10 cellular contexts compared by ENCODE assay signal in the genomic region with DNA sequence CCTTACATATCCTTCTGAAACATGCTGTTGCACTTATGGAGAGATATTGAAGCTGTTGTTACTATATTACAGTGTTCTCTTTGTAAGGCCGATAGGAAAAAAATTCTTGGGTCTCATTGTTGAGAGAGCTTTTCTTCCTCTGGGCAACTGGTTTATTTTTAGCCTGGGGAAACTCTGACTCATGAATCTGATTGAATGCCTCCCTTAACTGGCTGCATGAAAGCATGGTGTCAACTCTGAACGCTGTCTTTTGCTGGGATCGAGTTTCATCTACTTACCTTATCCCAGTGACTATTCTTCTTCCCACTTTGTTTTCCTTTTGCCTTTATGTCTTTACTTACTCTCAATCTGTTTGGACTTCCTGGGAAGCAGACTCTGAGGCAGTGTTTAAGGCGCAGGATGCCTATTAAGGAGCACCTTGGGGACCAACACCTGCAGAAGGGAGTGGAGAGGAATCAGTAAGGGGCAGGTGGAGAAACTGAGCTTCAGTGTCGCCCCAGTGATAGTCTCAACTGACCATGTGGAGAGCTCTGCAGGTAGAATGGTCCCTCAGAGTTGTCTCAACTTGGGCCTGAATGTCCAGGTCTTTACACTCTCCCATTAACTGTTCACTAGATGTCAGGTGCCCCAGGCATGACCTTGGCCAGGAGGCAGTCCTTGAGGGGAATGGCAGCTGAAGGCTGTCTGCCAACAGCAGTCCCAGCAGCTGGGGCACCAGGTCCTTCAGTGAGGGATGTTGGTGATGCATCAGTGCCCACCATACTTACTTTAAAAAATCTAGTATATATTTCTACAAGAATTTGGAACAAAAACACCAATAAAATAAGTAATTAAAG.
DNase-seq lines count a peak whose midpoint lies in the region; FAIRE-seq and TF ChIP-seq lines count a peak whose summit lies in the region.
"Had no signal": no experiment of that assay in that cellular context is flagged by ENCODE, and none has a peak within 500 bp of the region (broad histone marks: within the 10 kb centered on the region; RNA-seq: fewer than 3 reads in every experiment).

No MANE protein-coding gene starts in this region.

- FAIRE-seq in GM12892 (lab: Jason Lieb, UNC), result no peak

- H3K27me3 Mint-ChIP-seq in Calu3 (ENCODE audit: unreplicated experiment), result no peaks in the 10 kb centered on the region
- H3K27me3 Mint-ChIP-seq: activated naive CD8-positive, alpha-beta T cell treated with anti-CD3 and anti-CD28 coated beads, Interleukin-2, amount 10 ng/mL, durations not matched to agents 7 days and 5 days had no signal

- H3K4me3 ChIP-seq in endocrine pancreas (ENCODE audit: control insufficient read depth, insufficient read depth, low read length), result peak overlapping the region; percentile 4
- peak overlapping the region in 1 of 2 donors; percentile 21 for H3K4me3 ChIP-seq in muscle layer of colon (ENCODE audit: low read depth in 1 of 2, low read length in 2 of 2)
- no peak overlapping the region for H3K4me3 ChIP-seq in Peyer's patch
- H3K4me3 ChIP-seq: upper lobe of left lung had no signal

- intact Hi-C loops in Calu3 (cut with micrococcal nuclease; ENCODE audit: unreplicated experiment), result loop anchor here (5.0 to 10.0 kb wide), 2 partner anchors 92 to 106 kb away; no protein-coding TSS in a partner anchor

- H3K9me3 ChIP-seq in endocrine pancreas (ENCODE audit: control insufficient read depth, low read length) (no peaks in the 10 kb centered on the region), muscle layer of colon (ENCODE audit: low read length) (no peaks in the 10 kb centered on the region), Peyer's patch (no peaks in the 10 kb centered on the region)
- H3K9me3 ChIP-seq: upper lobe of left lung had no signal

- H3K4me3 Mint-ChIP-seq in Calu3 (ENCODE audit: low read depth, unreplicated experiment), result no peak overlapping the region
- H3K4me3 Mint-ChIP-seq: activated naive CD8-positive, alpha-beta T cell treated with anti-CD3 and anti-CD28 coated beads, Interleukin-2, amount 10 ng/mL, durations not matched to agents 7 days and 5 days had no signal

- H3K36me3 ChIP-seq in endocrine pancreas (ENCODE audit: control insufficient read depth, insufficient read depth, low read length), result no peaks in the 10 kb centered on the region
- no peaks in the 10 kb centered on the region for H3K36me3 ChIP-seq in muscle layer of colon (ENCODE audit: insufficient read depth, low read length)
- no peaks in the 10 kb centered on the region for H3K36me3 ChIP-seq in Peyer's patch
- H3K36me3 ChIP-seq: upper lobe of left lung had no signal

- TF ChIP-seq POLR2A in GM12892 (IDR thresholded peaks at IDR 0.05; ENCODE audit: low read depth, low read length) (no peak), Peyer's patch (IDR thresholded peaks at IDR 0.05) (no peak)

- CTCF ChIA-PET in Calu3 (lab: Charles Lee), result interaction anchor here (0.6 to 1.4 kb wide), 5 partner anchors 9 to 343 kb away, joined by 3 to 4 read pairs (median 3); no protein-coding TSS in a partner anchor

- H3K27me3 ChIP-seq in endocrine pancreas (ENCODE audit: control insufficient read depth, insufficient read depth, low read length) (no peaks in the 10 kb centered on the region), muscle layer of colon (ENCODE audit: control insufficient read depth in 1 of 2, insufficient read depth in 2 of 2, low read length in 2 of 2) (no peaks in the 10 kb centered on the region), Peyer's patch (no peaks in the 10 kb centered on the region)
- H3K27me3 ChIP-seq: upper lobe of left lung had no signal

- H3K9me3 Mint-ChIP-seq in Calu3 (ENCODE audit: low read depth, unreplicated experiment), result peaks cover 7% of the 10 kb centered on the region
- H3K9me3 Mint-ChIP-seq: activated naive CD8-positive, alpha-beta T cell treated with anti-CD3 and anti-CD28 coated beads, Interleukin-2, amount 10 ng/mL, durations not matched to agents 7 days and 5 days had no signal

- peak overlapping the region; percentile 21 for H3K27ac Mint-ChIP-seq in Calu3 (ENCODE audit: unreplicated experiment)
- H3K27ac Mint-ChIP-seq: activated naive CD8-positive, alpha-beta T cell treated with anti-CD3 and anti-CD28 coated beads, Interleukin-2, amount 10 ng/mL, durations not matched to agents 7 days and 5 days had no signal

- TF ChIP-seq CTCF in Calu3 (IDR thresholded peaks at IDR 0.05; ENCODE audit: unreplicated experiment) (no peak), Peyer's patch (IDR thresholded peaks at IDR 0.05) (no peak)

- H3K4me1 ChIP-seq in endocrine pancreas (ENCODE audit: control insufficient read depth, insufficient read depth, low read length) (no peaks in the 10 kb centered on the region), muscle layer of colon (ENCODE audit: insufficient read depth, low read length) (peaks cover 22% of the 10 kb centered on the region), Peyer's patch (peaks cover 0 to 4% (median 0%) of the 10 kb centered on the region in 4 donors)

- BruUV-seq in Calu3 (replicated peaks; lab: Mats Ljungman, UMichigan), result no TSS peak

- H3K4me1 Mint-ChIP-seq in Calu3 (ENCODE audit: low read depth, unreplicated experiment), result peaks cover 19% of the 10 kb centered on the region

- DNase-seq in Calu3 (peak; percentile 67), NCI-H226 (peak; percentile 75), cerebellar cortex (ENCODE audit: low spot score) (no peak), GM12892 (ENCODE audit: insufficient read length) (no peak), Peyer's patch (no peak), GM19238 (ENCODE audit: insufficient read length, low spot score) (no peak)
- DNase-seq: activated naive CD8-positive, alpha-beta T cell treated with anti-CD3 and anti-CD28 coated beads, Interleukin-2, amount 10 ng/mL, durations not matched to agents 7 days and 5 days; upper lobe of left lung had no signal

- H3K36me3 Mint-ChIP-seq in Calu3 (ENCODE audit: insufficient read depth, unreplicated experiment), result no peaks in the 10 kb centered on the region
- H3K36me3 Mint-ChIP-seq: activated naive CD8-positive, alpha-beta T cell treated with anti-CD3 and anti-CD28 coated beads, Interleukin-2, amount 10 ng/mL, durations not matched to agents 7 days and 5 days had no signal

- H3K27ac ChIP-seq in muscle layer of colon (ENCODE audit: low read depth, low read length) (peak overlapping the region; percentile 75), Peyer's patch (peak overlapping the region in 1 of 4 donors; percentile 55)
- H3K27ac ChIP-seq: upper lobe of left lung had no signal

- no peak overlapping the region for H3K9ac ChIP-seq in endocrine pancreas (ENCODE audit: control insufficient read depth, insufficient read depth, low read length)
- no peak overlapping the region for H3K9ac ChIP-seq in muscle layer of colon (ENCODE audit: low read length)

Comparison
In these comparisons a context has a peak if more than half of its experiments do, and no peak if none do; other contexts are left out.
1. DNase-seq: peak in Calu3 (single experiment) and NCI-H226 (single experiment); none in cerebellar cortex (single experiment), GM12892 (single experiment), Peyer's patch (0 of 3) and GM19238 (single experiment).